Comparison of ENCODE assay signal across 8 cellular contexts in genomic region chr16:20900299-20901067, GRCh38. TPM values are rescaled to one million over a fixed set of nuclear protein-coding genes. Genes with fewer than 3 reads are reported as not detected.
DNase-seq lines count a peak whose midpoint lies in the region; ATAC-seq and TF ChIP-seq lines count a peak whose summit lies in the region.

Gene DCUN1D3 (minus strand): TSS chr16:20900358. CDS start chr16:20862538, 37,820 bp downstream.
Gene LYRM1 (plus strand): TSS chr16:20900771. CDS start chr16:20915556, 14,785 bp downstream.

- peak within 1 kb of the TSS; percentile 96 for H3K4me3 Mint-ChIP-seq in CD4-positive, alpha-beta T cell

- intact Hi-C loops in CD4-positive, alpha-beta T cell (cut with DNase I, micrococcal nuclease) = loop anchor here (2.0 to 10.0 kb wide), 6 partner anchors 26 to 1836 kb away; partner anchors contain the start of genes LDAF1 (in 2 of the 2), CCP110 (in 1 of the 2), COQ7 (in 1 of the 2) and ERI2 (in 1 of the 2)

- no peaks in the 10 kb centered on the region for H3K9me3 Mint-ChIP-seq in CD4-positive, alpha-beta T cell

- no peaks in the 10 kb centered on the region for H3K27me3 ChIP-seq in CD4-positive, alpha-beta T cell (ENCODE audit: control insufficient read depth, insufficient read depth, low read length)
- H3K27me3 ChIP-seq in effector memory CD4-positive, alpha-beta T cell (replicated peaks; ENCODE audit: control insufficient read depth, insufficient read depth, low read length, poor library complexity, severe bottlenecking) = no peaks in the 10 kb centered on the region

- CTCF ChIA-PET in CD4-positive, alpha-beta T cell (lab: Charles Lee) = interaction anchor here (2.9 kb wide), 1 partner anchor 26 kb away, joined by 11 read pairs; no protein-coding TSS in a partner anchor

- peaks cover 82% of the 10 kb centered on the region for H3K4me1 Mint-ChIP-seq in CD4-positive, alpha-beta T cell (ENCODE audit: low read depth)

- H3K27me3 Mint-ChIP-seq in CD4-positive, alpha-beta T cell = no peaks in the 10 kb centered on the region

- H3K27ac ChIP-seq in CD4-positive, alpha-beta T cell (ENCODE audit: low read depth, low read length) = peak within 1 kb of the TSS; percentile 85
- H3K27ac ChIP-seq in effector memory CD4-positive, alpha-beta T cell (ENCODE audit: insufficient read depth, low read length, poor library complexity, severe bottlenecking) = peak within 1 kb of the TSS; percentile 93

- H3K4me3 ChIP-seq in effector memory CD4-positive, alpha-beta T cell (ENCODE audit: insufficient read depth, low read depth, low read length, poor library complexity, severe bottlenecking) = peak within 1 kb of the TSS; percentile 88

- TF ChIP-seq CTCF in CD4-positive, alpha-beta T cell (IDR thresholded peaks at IDR 0.05) = no peak

- H3K36me3 ChIP-seq in effector memory CD4-positive, alpha-beta T cell (ENCODE audit: control insufficient read depth, insufficient read depth, low read length) = peaks cover 2% of the 10 kb centered on the region

- POLR2A ChIA-PET in CD4-positive, alpha-beta T cell (lab: Charles Lee) = interaction anchor here (0.8 to 3.0 kb wide), 9 partner anchors 14 to 1291 kb away, joined by 3 to 34 read pairs (median 4); partner anchors contain the start of genes ERI2, LDAF1 and REXO5

- ATAC-seq in CD4-positive, alpha-beta T cell (ENCODE audit: poor library complexity) = peak; percentile 71
- peak; percentile 76 for ATAC-seq in GM19463 (IDR thresholded peaks at IDR 0.05; ENCODE audit: unreplicated experiment)

- peak within 1 kb of the TSS; percentile 95 for H3K27ac Mint-ChIP-seq in CD4-positive, alpha-beta T cell

- peak; percentile 62 to 82 (median 72) for DNase-seq in CD4-positive, alpha-beta T cell
- DNase-seq in HS-5 (ENCODE audit: low read depth) (peak; percentile 97), lung microvascular endothelial cell (ENCODE audit: low read depth in 2 of 2) (peak; percentile 98 to 100)
- DNase-seq in NK-92 treated with Interleukin-12 subunit alpha and Interleukin-12 subunit beta, amount 100 ng/mL, for 24 hours (lab: John Stamatoyannopoulos, UW) = peak; percentile 93
- peak; percentile 94 for DNase-seq in activated CD8-positive, alpha-beta memory T cell treated with anti-CD3 and anti-CD28 coated beads for 24 hours
- DNase-seq in effector memory CD4-positive, alpha-beta T cell = peak; percentile 82 to 89 (median 86)
- peak; percentile 89 for DNase-seq in stimulated activated CD4-positive, alpha-beta T cell treated with anti-CD3 and anti-CD28 coated beads, TNF-alpha, amount 100 ng/mL, for 48 hours (ENCODE audit: low read depth in 3 of 3)

- peaks cover 18% of the 10 kb centered on the region for H3K4me1 ChIP-seq in effector memory CD4-positive, alpha-beta T cell (ENCODE audit: control insufficient read depth, insufficient read depth, low read length, poor library complexity, severe bottlenecking)

- no peaks in the 10 kb centered on the region for H3K9me3 ChIP-seq in CD4-positive, alpha-beta T cell (ENCODE audit: control insufficient read depth, low read length)
- no peaks in the 10 kb centered on the region for H3K9me3 ChIP-seq in effector memory CD4-positive, alpha-beta T cell (ENCODE audit: control insufficient read depth, low read length)

- peaks cover 32% of the 10 kb centered on the region for H3K36me3 Mint-ChIP-seq in CD4-positive, alpha-beta T cell (ENCODE audit: low read depth)

RNA-seq across cellular contexts. Expression of gene DCUN1D3, which starts in this region (rescaled TPM):
- total RNA-seq in CD4-positive, alpha-beta T cell = 1 to 10 TPM; 1.9 TPM
- 17.2 and 20.8 TPM in 2 replicates for total RNA-seq in lung microvascular endothelial cell

RNA-seq across cellular contexts. Expression of gene LYRM1, which starts in this region (rescaled TPM):
- total RNA-seq in CD4-positive, alpha-beta T cell = 10 to 100 TPM; 13.3 to 14.0 TPM
- total RNA-seq in lung microvascular endothelial cell = 39.2 and 47.2 TPM in 2 replicates

Comparison
In these comparisons a context has a peak if more than half of its experiments do, and no peak if none do; other contexts are left out.
1. Peak in every context shown above with its lines: DNase-seq, ATAC-seq, H3K4me3 ChIP-seq and H3K27ac ChIP-seq.